Comparison of ENCODE assay signal across 8 cellular contexts in genomic region chr5:10355071-10355889, GRCh38. TPM values are rescaled to one million over a fixed set of nuclear protein-coding genes. Genes with fewer than 3 reads are reported as not detected.
DNase-seq lines count a peak whose midpoint lies in the region; ATAC-seq and TF ChIP-seq lines count a peak whose summit lies in the region.

No MANE protein-coding gene starts in this region.

- H3K4me3 ChIP-seq in DND-41 (ENCODE audit: low read depth in 1 of 2, low read length in 2 of 2) (peak overlapping the region; percentile 77; a peak in 3 of 4 replicates), HEK293 (ENCODE audit: low read depth, low read length) (peak overlapping the region; percentile 94), PC-3 (ENCODE audit: low read length) (peak overlapping the region; percentile 92), dorsolateral prefrontal cortex (peak overlapping the region; percentile 63 to 99 (median 91))

- H3K4me1 Mint-ChIP-seq in nephron progenitor cell = peaks cover 56% of the 10 kb centered on the region

- peaks cover 33% of the 10 kb centered on the region for H3K36me3 Mint-ChIP-seq in nephron progenitor cell (ENCODE audit: low read depth)

- H4K20me1 ChIP-seq in DND-41 (ENCODE audit: insufficient read depth, low read length) (peaks cover 52% of the 10 kb centered on the region), PC-3 (ENCODE audit: low read length) (peaks cover 48% of the 10 kb centered on the region)

- POLR2A ChIA-PET in HEK293 (lab: Yijun Ruan, JAX) = interaction anchor here (0.7 to 1.4 kb wide), 2 partner anchors 9 to 71 kb away, joined by 3 to 4 read pairs; no protein-coding TSS in a partner anchor
- POLR2A ChIA-PET in PC-3 (lab: Charles Lee; ENCODE audit: unreplicated experiment) = no interaction called here

- BruUV-seq in PC-3 (replicated peaks; lab: Mats Ljungman, UMichigan) = no TSS peak

- DNase-seq in DND-41 (no peak), PC-3 (peak; percentile 69), dorsolateral prefrontal cortex (no peak), nephron progenitor cell (no peak)

- no peak overlapping the region for H2AFZ ChIP-seq in DND-41 (ENCODE audit: low read depth, low read length)
- H2AFZ ChIP-seq in PC-3 (ENCODE audit: low read length) = no peak overlapping the region

- H3K36me3 ChIP-seq in DND-41 (ENCODE audit: insufficient read depth, low read length) = peaks cover 6% of the 10 kb centered on the region; the same call in 1 of the 2 replicates
- H3K36me3 ChIP-seq in HEK293 (ENCODE audit: control insufficient read depth in 2 of 2, insufficient read depth in 1 of 2, low read length in 2 of 2) = no peaks in the 10 kb centered on the region; a peak in 1 of 3 replicates
- peaks cover 6% of the 10 kb centered on the region; the same call in 1 of the 2 replicates for H3K36me3 ChIP-seq in PC-3 (ENCODE audit: low read depth, low read length)

- no peaks in the 10 kb centered on the region for H3F3A ChIP-seq in PC-3 (ENCODE audit: low read length, unreplicated experiment)

- CTCF ChIA-PET in HEK293 (lab: Yijun Ruan, JAX) (interaction anchor here (0.6 to 0.7 kb wide), 2 partner anchors 8 to 174 kb away, joined by 3 read pairs; no protein-coding TSS in a partner anchor), PC-3 (lab: Charles Lee) (interaction anchor here (0.7 kb wide), 1 partner anchor 53 kb away, joined by 3 read pairs; no protein-coding TSS in a partner anchor)

- intact Hi-C loops in PC-3 (cut with micrococcal nuclease) (loop anchor here (1.0 kb wide), 1 partner anchor 71 kb away; no protein-coding TSS in a partner anchor), dorsolateral prefrontal cortex (cut with DNase I) (no loop called here)

- no peaks in the 10 kb centered on the region for H3K9me2 ChIP-seq in PC-3 (replicated peaks; ENCODE audit: low read length)

- H3K9me3 ChIP-seq in DND-41 (ENCODE audit: insufficient read depth, low read length, severe bottlenecking) (no peaks in the 10 kb centered on the region), HEK293 (ENCODE audit: control insufficient read depth, insufficient read depth, low read depth, low read length) (no peaks in the 10 kb centered on the region), PC-3 (ENCODE audit: low read length) (no peaks in the 10 kb centered on the region)

- H3K79me2 ChIP-seq in DND-41 (ENCODE audit: insufficient read depth, low read length) = peaks cover 77% of the 10 kb centered on the region
- H3K79me2 ChIP-seq in PC-3 (ENCODE audit: low read length) = peaks cover 81% of the 10 kb centered on the region

- H3K9ac ChIP-seq in DND-41 (ENCODE audit: low read depth, low read length) (peak overlapping the region; percentile 85), PC-3 (ENCODE audit: low read length) (peak overlapping the region; percentile 92)

- H3K27me3 Mint-ChIP-seq in nephron progenitor cell (ENCODE audit: low read depth, poor library complexity) = no peaks in the 10 kb centered on the region

- peak overlapping the region; percentile 98 for H3K4me3 Mint-ChIP-seq in nephron progenitor cell

- peaks cover 19% of the 10 kb centered on the region for H3K9me3 Mint-ChIP-seq in nephron progenitor cell

- H3K27ac Mint-ChIP-seq in nephron progenitor cell = no peak overlapping the region

- ATAC-seq in DND-41 (ENCODE audit: insufficient read depth, low read depth) (peak; percentile 13; the same call in 1 of the 3 replicates), PC-3 (no peak), GM19328 (IDR thresholded peaks at IDR 0.05; ENCODE audit: unreplicated experiment) (no peak), HG02885 (IDR thresholded peaks at IDR 0.05; ENCODE audit: poor library complexity, unreplicated experiment) (no peak), GM19023 (IDR thresholded peaks at IDR 0.05; ENCODE audit: unreplicated experiment) (no peak)

- H3K27ac ChIP-seq in DND-41 (ENCODE audit: low read length) (peak overlapping the region; percentile 91; the same call in 1 of the 2 replicates), HEK293 (ENCODE audit: extremely low read depth, low read depth, low read length) (no peak overlapping the region), PC-3 (ENCODE audit: low read length) (peak overlapping the region; percentile 0; the same call in 1 of the 2 replicates), dorsolateral prefrontal cortex (peak overlapping the region in 22 of 59 donors; percentile 0 to 98 (median 96))

- TF ChIP-seq CTCF in DND-41 (IDR thresholded peaks at IDR 0.05; ENCODE audit: borderline replicate concordance, extremely low read depth, low read length, poor library complexity, severe bottlenecking) (no peak), HEK293 (tag by site-specific recombination; IDR thresholded peaks at IDR 0.05) (no peak), PC-3 (conservative IDR thresholded peaks at IDR 0.05; ENCODE audit: low read depth, low read length) (no peak), dorsolateral prefrontal cortex (IDR thresholded peaks at IDR 0.05 in 54 of 56, conservative IDR thresholded peaks at IDR 0.05 in 2 of 56; ENCODE audit: low read depth in 1 of 56, partially characterized antibody in 56 of 56) (no peak), nephron progenitor cell (IDR thresholded peaks at IDR 0.05) (no peak)

- H3K4me1 ChIP-seq in DND-41 (ENCODE audit: insufficient read depth, low read length) = peaks cover 39% of the 10 kb centered on the region
- peaks cover 18% of the 10 kb centered on the region for H3K4me1 ChIP-seq in HEK293 (ENCODE audit: control insufficient read depth, insufficient read depth, low read length)
- H3K4me1 ChIP-seq in PC-3 (ENCODE audit: insufficient read depth, low read length) = peaks cover 26% of the 10 kb centered on the region

- H3K4me2 ChIP-seq in DND-41 (ENCODE audit: insufficient read depth, low read length) (peak overlapping the region; percentile 88), PC-3 (ENCODE audit: low read length) (peak overlapping the region; percentile 86)

- no peaks in the 10 kb centered on the region for H3K27me3 ChIP-seq in DND-41 (ENCODE audit: insufficient read depth, low read length, poor library complexity)
- no peaks in the 10 kb centered on the region for H3K27me3 ChIP-seq in PC-3 (ENCODE audit: low read length)
- H3K27me3 ChIP-seq in dorsolateral prefrontal cortex = no peaks in the 10 kb centered on the region

TF ChIP-seq in HEK293, 187 proteins besides CTCF, POLR2A, EP300 and RAD21 (continues in another document):
- no peak for TF ChIP-seq GFI1B (tag by site-specific recombination; IDR thresholded peaks at IDR 0.05)
- TF ChIP-seq ZNF670 (tag by site-specific recombination; IDR thresholded peaks at IDR 0.05; ENCODE audit: low read depth) = no peak
- TF ChIP-seq ZNF658 (tag by site-specific recombination; IDR thresholded peaks at IDR 0.05) = no peak
- TF ChIP-seq ZNF121 (tag by site-specific recombination; IDR thresholded peaks at IDR 0.05) = no peak
- TF ChIP-seq ZNF600 (tag by site-specific recombination; IDR thresholded peaks at IDR 0.05) = peak; percentile 50
- no peak for TF ChIP-seq MYNN (tag by site-specific recombination; IDR thresholded peaks at IDR 0.05; ENCODE audit: borderline replicate concordance)
- TF ChIP-seq, protein P1, sequence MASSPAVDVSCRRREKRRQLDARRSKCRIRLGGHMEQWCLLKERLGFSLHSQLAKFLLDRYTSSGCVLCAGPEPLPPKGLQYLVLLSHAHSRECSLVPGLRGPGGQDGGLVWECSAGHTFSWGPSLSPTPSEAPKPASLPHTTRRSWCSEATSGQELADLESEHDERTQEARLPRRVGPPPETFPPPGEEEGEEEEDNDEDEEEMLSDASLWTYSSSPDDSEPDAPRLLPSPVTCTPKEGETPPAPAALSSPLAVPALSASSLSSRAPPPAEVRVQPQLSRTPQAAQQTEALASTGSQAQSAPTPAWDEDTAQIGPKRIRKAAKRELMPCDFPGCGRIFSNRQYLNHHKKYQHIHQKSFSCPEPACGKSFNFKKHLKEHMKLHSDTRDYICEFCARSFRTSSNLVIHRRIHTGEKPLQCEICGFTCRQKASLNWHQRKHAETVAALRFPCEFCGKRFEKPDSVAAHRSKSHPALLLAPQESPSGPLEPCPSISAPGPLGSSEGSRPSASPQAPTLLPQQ (tag by site-specific recombination; IDR thresholded peaks at IDR 0.05) = no peak
- TF ChIP-seq, protein P2, sequence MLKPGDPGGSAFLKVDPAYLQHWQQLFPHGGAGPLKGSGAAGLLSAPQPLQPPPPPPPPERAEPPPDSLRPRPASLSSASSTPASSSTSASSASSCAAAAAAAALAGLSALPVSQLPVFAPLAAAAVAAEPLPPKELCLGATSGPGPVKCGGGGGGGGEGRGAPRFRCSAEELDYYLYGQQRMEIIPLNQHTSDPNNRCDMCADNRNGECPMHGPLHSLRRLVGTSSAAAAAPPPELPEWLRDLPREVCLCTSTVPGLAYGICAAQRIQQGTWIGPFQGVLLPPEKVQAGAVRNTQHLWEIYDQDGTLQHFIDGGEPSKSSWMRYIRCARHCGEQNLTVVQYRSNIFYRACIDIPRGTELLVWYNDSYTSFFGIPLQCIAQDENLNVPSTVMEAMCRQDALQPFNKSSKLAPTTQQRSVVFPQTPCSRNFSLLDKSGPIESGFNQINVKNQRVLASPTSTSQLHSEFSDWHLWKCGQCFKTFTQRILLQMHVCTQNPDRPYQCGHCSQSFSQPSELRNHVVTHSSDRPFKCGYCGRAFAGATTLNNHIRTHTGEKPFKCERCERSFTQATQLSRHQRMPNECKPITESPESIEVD (tag by site-specific recombination; IDR thresholded peaks at IDR 0.05) = peak; percentile 42; the same call in 1 of the 2 replicates
- TF ChIP-seq PRDM1 (tag by site-specific recombination; IDR thresholded peaks at IDR 0.05) = peak; percentile 82

RNA-seq across cellular contexts. Expression of gene MARCHF6, which starts 1.8 kb away (rescaled TPM):
- total RNA-seq in PC-3 (2014; rRNA removed) (140 TPM in 2 replicates), dorsolateral prefrontal cortex (100 to 1,000 TPM; 195 to 408 (median 303) TPM)

RNA-seq across cellular contexts. Expression of gene CMBL, which starts 47.6 kb away (rescaled TPM):
- total RNA-seq in PC-3 (2014; rRNA removed) = 35.7 and 38.4 TPM in 2 replicates
- 10 to 100 TPM; 16.2 to 42.6 (median 28.5) TPM for total RNA-seq in dorsolateral prefrontal cortex
